ENCODE assay signal across 25 cellular contexts in genomic region chr4:80489798-80490197, GRCh38.
DNase-seq lines count a peak whose midpoint lies in the region; ATAC-seq and TF ChIP-seq lines count a peak whose summit lies in the region.
"Had no signal": no experiment of that assay in that cellular context is flagged by ENCODE, and none has a peak within 500 bp of the region (broad histone marks: within the 10 kb centered on the region; RNA-seq: fewer than 3 reads in every experiment).

No MANE protein-coding gene starts in this region.

- TF ChIP-seq POLR2A in esophagus squamous epithelium (IDR thresholded peaks at IDR 0.05): no peak

- peak overlapping the region; percentile 67 for H3K4me2 ChIP-seq in DOHH2 (ENCODE audit: low read length)

- H3K36me3 ChIP-seq in DOHH2 (ENCODE audit: control insufficient read depth, low read length): peaks cover 27% of the 10 kb centered on the region
- H3K36me3 ChIP-seq in esophagus squamous epithelium: no peaks in the 10 kb centered on the region

- POLR2A ChIA-PET in activated B cell treated with CpG ODN at 0.5 μM for 24 hours (lab: Charles Lee): no interaction called here

- no peaks in the 10 kb centered on the region for H3K79me2 ChIP-seq in DOHH2 (ENCODE audit: control insufficient read depth, low read length)

- H3F3A ChIP-seq in DOHH2 (ENCODE audit: control insufficient read depth, insufficient read depth): peaks cover 5% of the 10 kb centered on the region

- intact Hi-C loops in activated B cell treated with CpG ODN at 0.5 μM for 24 hours (cut with micrococcal nuclease): loop anchor here (5.0 kb wide), 1 partner anchor 33 kb away; no protein-coding TSS in a partner anchor
- intact Hi-C loops in esophagus squamous epithelium (cut with DNase I): no loop called here

- ATAC-seq in GM19468 (IDR thresholded peaks at IDR 0.05; ENCODE audit: extremely low read depth, unreplicated experiment) (peak; percentile 44), HG03159 (IDR thresholded peaks at IDR 0.05; ENCODE audit: unreplicated experiment) (peak; percentile 44), activated B cell treated with CpG ODN at 0.5 μM for 24 hours (ENCODE audit: low read depth) (no peak), HG02763 (IDR thresholded peaks at IDR 0.05; ENCODE audit: unreplicated experiment) (no peak), GM19351 (IDR thresholded peaks at IDR 0.05; ENCODE audit: unreplicated experiment) (no peak), GM21825 (IDR thresholded peaks at IDR 0.05; ENCODE audit: unreplicated experiment) (no peak)
- ATAC-seq: activated CD8-positive, alpha-beta memory T cell treated with anti-CD3 and anti-CD28 coated beads, Interleukin-2, amount 10 ng/mL, durations not matched to agents 7 days and 5 days; activated naive CD4-positive, alpha-beta T cell treated with anti-CD3 and anti-CD28 coated beads, Interleukin-2, amount 50 U/mL, for 72 hours; mucosa of descending colon; stimulated activated memory B cell treated with anti-CD40 and anti-IgM and Interleukin-4, amounts not matched to agents 10 μg/mL and 1 μg/mL and 100 μg/mL, for 72 hours; T-cell had no signal

- H3K4me3 ChIP-seq in DOHH2 (ENCODE audit: low read length) (peak overlapping the region; percentile 61), esophagus squamous epithelium (no peak overlapping the region)
- H3K4me3 ChIP-seq: mucosa of descending colon, testis had no signal

- peaks cover 53% of the 10 kb centered on the region for H3K4me1 ChIP-seq in DOHH2 (ENCODE audit: control insufficient read depth, low read length)
- no peaks in the 10 kb centered on the region for H3K4me1 ChIP-seq in esophagus squamous epithelium
- H3K4me1 ChIP-seq: testis had no signal

- H3K36me3 Mint-ChIP-seq in activated B cell treated with CpG ODN at 0.5 μM for 24 hours (ENCODE audit: low read depth): no peaks in the 10 kb centered on the region

- H3K4me1 Mint-ChIP-seq in activated B cell treated with CpG ODN at 0.5 μM for 24 hours: peaks cover 37% of the 10 kb centered on the region
- H3K4me1 Mint-ChIP-seq: neural crest cell had no signal

- no peak for DNase-seq in activated B cell treated with CpG ODN at 0.5 μM for 24 hours
- DNase-seq in esophagus squamous epithelium (lab: John Stamatoyannopoulos, UW): no peak
- DNase-seq: activated CD4-positive, alpha-beta T cell treated with anti-CD3 and anti-CD28 coated beads, Interleukin-2, amount 10 ng/mL, durations not matched to agents 24 days and 14 days; activated CD8-positive, alpha-beta memory T cell treated with anti-CD3 and anti-CD28 coated beads, Interleukin-2, amount 10 ng/mL, durations not matched to agents 7 days and 5 days; CD8-positive, alpha-beta memory T cell; erythroblast; foreskin melanocyte; HFFc6; hippocampal formation; mucosa of descending colon; NCI-H1417 treated with DMSO at 0.1 percent for 48 hours; NCI-H526; SHP77; T-cell; testis had no signal

- CTCF ChIA-PET in activated B cell treated with CpG ODN at 0.5 μM for 24 hours (lab: Charles Lee): no interaction called here

- no peaks in the 10 kb centered on the region for H4K20me1 ChIP-seq in DOHH2 (ENCODE audit: control insufficient read depth, insufficient read depth, low read depth, low read length)

- H3K4me3 Mint-ChIP-seq in activated B cell treated with CpG ODN at 0.5 μM for 24 hours: peak overlapping the region; percentile 17
- H3K4me3 Mint-ChIP-seq: activated CD4-positive, alpha-beta T cell treated with anti-CD3 and anti-CD28 coated beads, Interleukin-2, amount 10 ng/mL, durations not matched to agents 24 days and 14 days; activated CD8-positive, alpha-beta memory T cell treated with anti-CD3 and anti-CD28 coated beads, Interleukin-2, amount 10 ng/mL, durations not matched to agents 7 days and 5 days; activated T-helper 1 cell treated with anti-CD3 and anti-CD28 coated beads, Interleukin-12 subunit alpha, Interleukin-12 subunit beta, Interleukin-2, Interleukin-4 antibody, amounts not matched to agents 30 ng/mL and 10 ng/mL and 1 ng/mL, durations not matched to agents 14 hours and 24 hours and 36 hours; CD8-positive, alpha-beta memory T cell; HFFc6; neural crest cell; stimulated activated memory B cell treated with anti-CD40 and anti-IgM and Interleukin-4, amounts not matched to agents 10 μg/mL and 1 μg/mL and 100 μg/mL, for 72 hours; T-cell had no signal

- H3K27me3 ChIP-seq in DOHH2 (ENCODE audit: control insufficient read depth, low read length) (no peaks in the 10 kb centered on the region), esophagus squamous epithelium (no peaks in the 10 kb centered on the region)
- H3K27me3 ChIP-seq: testis had no signal

- H3K27me3 Mint-ChIP-seq in activated B cell treated with CpG ODN at 0.5 μM for 24 hours: no peaks in the 10 kb centered on the region
- H3K27me3 Mint-ChIP-seq: activated CD4-positive, alpha-beta T cell treated with anti-CD3 and anti-CD28 coated beads, Interleukin-2, amount 10 ng/mL, durations not matched to agents 24 days and 14 days; activated CD8-positive, alpha-beta memory T cell treated with anti-CD3 and anti-CD28 coated beads, Interleukin-2, amount 10 ng/mL, durations not matched to agents 7 days and 5 days; stimulated activated memory B cell treated with anti-CD40 and anti-IgM and Interleukin-4, amounts not matched to agents 10 μg/mL and 1 μg/mL and 100 μg/mL, for 72 hours; T-cell had no signal

- H3K27ac ChIP-seq in DOHH2 (ENCODE audit: low read depth, low read length): peak overlapping the region; percentile 78
- H3K27ac ChIP-seq in esophagus squamous epithelium: no peak overlapping the region
- H3K27ac ChIP-seq: testis had no signal

- H3K9me2 ChIP-seq in DOHH2 (replicated peaks; ENCODE audit: control insufficient read depth, low read length): no peaks in the 10 kb centered on the region

- 79 to 87% methylated on average over 4 of the region's 4 CpGs for WGBS in esophagus squamous epithelium, 2 donors

- peaks cover 3% of the 10 kb centered on the region for H3K9me3 Mint-ChIP-seq in activated B cell treated with CpG ODN at 0.5 μM for 24 hours
- H3K9me3 Mint-ChIP-seq: HFFc6 had no signal

- no peak overlapping the region for H3K27ac Mint-ChIP-seq in activated B cell treated with CpG ODN at 0.5 μM for 24 hours
- H3K27ac Mint-ChIP-seq: activated CD4-positive, alpha-beta T cell treated with anti-CD3 and anti-CD28 coated beads, Interleukin-2, amount 10 ng/mL, durations not matched to agents 24 days and 14 days; activated CD8-positive, alpha-beta memory T cell treated with anti-CD3 and anti-CD28 coated beads, Interleukin-2, amount 10 ng/mL, durations not matched to agents 7 days and 5 days; activated T-helper 1 cell treated with anti-CD3 and anti-CD28 coated beads, Interleukin-12 subunit alpha, Interleukin-12 subunit beta, Interleukin-2, Interleukin-4 antibody, amounts not matched to agents 30 ng/mL and 10 ng/mL and 1 ng/mL, durations not matched to agents 14 hours and 24 hours and 36 hours; HFFc6; stimulated activated memory B cell treated with anti-CD40 and anti-IgM and Interleukin-4, amounts not matched to agents 10 μg/mL and 1 μg/mL and 100 μg/mL, for 72 hours had no signal

- no peak for TF ChIP-seq CTCF in DOHH2 (IDR thresholded peaks at IDR 0.05; ENCODE audit: low read depth, low read length, poor library complexity, severe bottlenecking)
- TF ChIP-seq CTCF in activated B cell treated with CpG ODN at 0.5 μM for 24 hours (IDR thresholded peaks at IDR 0.05): no peak
- no peak for TF ChIP-seq CTCF in esophagus squamous epithelium (IDR thresholded peaks at IDR 0.05)

- H3K9me3 ChIP-seq in DOHH2 (ENCODE audit: control insufficient read depth, insufficient read depth, low read length) (peaks cover 16% of the 10 kb centered on the region), esophagus squamous epithelium (no peaks in the 10 kb centered on the region)
- H3K9me3 ChIP-seq: mucosa of descending colon, testis had no signal

Comparison
In these comparisons a context has a peak if more than half of its experiments do, and no peak if none do; other contexts are left out.
1. ATAC-seq: peak in GM19468 (single experiment) and HG03159 (single experiment); none in activated B cell treated with CpG ODN at 0.5 μM for 24 hours (single experiment), HG02763 (single experiment), GM19351 (single experiment) and GM21825 (single experiment).